1 cellular context compared by ENCODE assay signal in the genomic region with DNA sequence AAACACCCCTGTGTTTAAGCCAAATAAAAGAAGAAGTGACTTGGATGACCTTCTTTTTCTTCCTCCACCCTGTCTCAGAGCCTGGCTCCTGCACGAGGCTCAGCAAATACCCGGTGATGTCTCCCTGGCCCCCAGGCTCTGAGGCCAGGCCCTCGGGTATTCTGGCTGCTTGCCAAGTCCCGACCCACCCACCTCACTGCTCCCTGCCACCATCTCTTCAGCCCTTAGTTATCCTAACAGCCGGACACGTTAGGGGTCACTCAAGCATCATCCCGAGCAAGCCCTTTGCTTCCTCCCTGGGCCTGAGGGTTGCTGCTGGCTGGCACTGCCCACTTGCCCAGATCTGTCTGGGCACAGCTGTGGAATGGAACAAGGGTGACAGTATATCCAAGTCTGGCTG.
A peak's percentile ranks its signal among the peaks of the same experiment; 100 is the strongest.
TF ChIP-seq lines count a peak whose summit lies in the region.

No MANE protein-coding gene starts in this region.

TF ChIP-seq in HepG2, 621 proteins besides CTCF, POLR2A, EP300 and RAD21:
- TF ChIP-seq U2AF2 (IDR thresholded peaks at IDR 0.05; ENCODE audit: low read depth, low read length) (no peak), LCORL (IDR thresholded peaks at IDR 0.05) (peak; percentile 81), LCORL (CRISPR knock-in tag; IDR thresholded peaks at IDR 0.05) (no peak)
TF ChIP-seq in HepG2: peak in this region for 1.
